Comparison of ENCODE assay signal across 15 cellular contexts in genomic region chr5:57696906-57697590, GRCh38.
DNase-seq lines count a peak whose midpoint lies in the region; ATAC-seq and TF ChIP-seq lines count a peak whose summit lies in the region.
"Had no signal": no experiment of that assay in that cellular context is flagged by ENCODE, and none has a peak within 500 bp of the region (broad histone marks: within the 10 kb centered on the region; RNA-seq: fewer than 3 reads in every experiment).

No MANE protein-coding gene starts in this region.

- H3K36me3 ChIP-seq in right atrium auricular region (no peaks in the 10 kb centered on the region), ovary (no peaks in the 10 kb centered on the region), aorta (ENCODE audit: control insufficient read depth in 1 of 2, insufficient read depth in 2 of 2, low read length in 1 of 2) (no peaks in the 10 kb centered on the region)
- H3K36me3 ChIP-seq: prostate gland had no signal

- H3K4me1 Mint-ChIP-seq in activated CD4-positive, alpha-beta T cell treated with anti-CD3 and anti-CD28 coated beads, Interleukin-2, amount 10 ng/mL, durations not matched to agents 24 days and 14 days = peaks cover 1% of the 10 kb centered on the region
- H3K4me1 Mint-ChIP-seq in HFFc6 (ENCODE audit: low read depth) = peaks cover 29% of the 10 kb centered on the region
- H3K4me1 Mint-ChIP-seq: CD8-positive, alpha-beta memory T cell had no signal

- no peak overlapping the region for H3K27ac Mint-ChIP-seq in activated CD4-positive, alpha-beta T cell treated with anti-CD3 and anti-CD28 coated beads, Interleukin-2, amount 10 ng/mL, durations not matched to agents 24 days and 14 days
- no peak overlapping the region for H3K27ac Mint-ChIP-seq in HFFc6
- H3K27ac Mint-ChIP-seq: activated T-cell treated with anti-CD3 and anti-CD28 coated beads, Interleukin-2, amount 50 U/mL, for 24 hours; CD8-positive, alpha-beta memory T cell had no signal

- H3K9me3 Mint-ChIP-seq in activated CD4-positive, alpha-beta T cell treated with anti-CD3 and anti-CD28 coated beads, Interleukin-2, amount 10 ng/mL, durations not matched to agents 24 days and 14 days = no peaks in the 10 kb centered on the region
- H3K9me3 Mint-ChIP-seq in HFFc6 = no peaks in the 10 kb centered on the region
- H3K9me3 Mint-ChIP-seq: activated T-cell treated with anti-CD3 and anti-CD28 coated beads, Interleukin-2, amount 50 U/mL, for 24 hours; CD8-positive, alpha-beta memory T cell had no signal

- H3K9me3 ChIP-seq in right atrium auricular region (no peaks in the 10 kb centered on the region), ovary (no peaks in the 10 kb centered on the region), aorta (ENCODE audit: control insufficient read depth, low read length) (no peaks in the 10 kb centered on the region)
- H3K9me3 ChIP-seq: prostate gland had no signal

- TF ChIP-seq CTCF in right atrium auricular region (IDR thresholded peaks at IDR 0.05) (no peak), ovary (IDR thresholded peaks at IDR 0.05) (no peak), HFFc6 (IDR thresholded peaks at IDR 0.05) (no peak)

- peak; percentile 67 for ATAC-seq in aorta (ENCODE audit: low FRiP score)
- no peak for ATAC-seq in GM19463 (IDR thresholded peaks at IDR 0.05; ENCODE audit: unreplicated experiment)
- no peak for ATAC-seq in HG03469 (IDR thresholded peaks at IDR 0.05; ENCODE audit: unreplicated experiment)
- ATAC-seq: left lobe of liver; stimulated activated naive CD8-positive, alpha-beta T cell treated with anti-CD3 and anti-CD28 coated beads, Interleukin-15, Interleukin-2, amounts not matched to agents 100 U/mL and 50 U/mL, for 24 hours had no signal

- intact Hi-C loops in activated CD4-positive, alpha-beta T cell treated with anti-CD3 and anti-CD28 coated beads, Interleukin-2, amount 10 ng/mL, durations not matched to agents 24 days and 14 days (cut with micrococcal nuclease) = no loop called here
- intact Hi-C loops in ovary (cut with DNase I) = no loop called here
- intact Hi-C loops in aorta (cut with DNase I) = loop anchor here in 1 of 2 donors (5.0 kb wide), 1 partner anchor 40 kb away; no protein-coding TSS in a partner anchor

- 5 to 8% (median 7%) methylated on average over 4 of the region's 4 CpGs for WGBS in ovary, 3 donors
- WGBS in aorta, 2 donors = 3 to 7% methylated on average over 4 of the region's 4 CpGs

- peak overlapping the region; percentile 81 to 85 for H3K27ac ChIP-seq in right atrium auricular region
- peak overlapping the region; percentile 16 to 63 for H3K27ac ChIP-seq in ovary
- peak overlapping the region; percentile 43 to 57 for H3K27ac ChIP-seq in aorta (ENCODE audit: low read depth in 1 of 2, low read length in 2 of 2)

- no peak for TF ChIP-seq POLR2A in ovary (IDR thresholded peaks at IDR 0.05)

- TF ChIP-seq EP300 in ovary (IDR thresholded peaks at IDR 0.05) = no peak

- H3K4me3 Mint-ChIP-seq in activated CD4-positive, alpha-beta T cell treated with anti-CD3 and anti-CD28 coated beads, Interleukin-2, amount 10 ng/mL, durations not matched to agents 24 days and 14 days = no peak overlapping the region
- no peak overlapping the region for H3K4me3 Mint-ChIP-seq in HFFc6
- H3K4me3 Mint-ChIP-seq: activated T-cell treated with anti-CD3 and anti-CD28 coated beads, Interleukin-2, amount 50 U/mL, for 24 hours; CD8-positive, alpha-beta memory T cell had no signal

- H3K27me3 ChIP-seq in right atrium auricular region (no peaks in the 10 kb centered on the region), ovary (no peaks in the 10 kb centered on the region), aorta (ENCODE audit: control insufficient read depth in 1 of 2, insufficient read depth in 2 of 2, low read length in 1 of 2) (no peaks in the 10 kb centered on the region)

- H3K27me3 Mint-ChIP-seq in activated CD4-positive, alpha-beta T cell treated with anti-CD3 and anti-CD28 coated beads, Interleukin-2, amount 10 ng/mL, durations not matched to agents 24 days and 14 days = peaks cover 2% of the 10 kb centered on the region
- no peaks in the 10 kb centered on the region; the same call in 1 of the 2 replicates for H3K27me3 Mint-ChIP-seq in HFFc6 (ENCODE audit: insufficient read depth)
- H3K27me3 Mint-ChIP-seq: activated T-cell treated with anti-CD3 and anti-CD28 coated beads, Interleukin-2, amount 50 U/mL, for 24 hours; CD8-positive, alpha-beta memory T cell had no signal

- peak; percentile 21 for DNase-seq in activated CD4-positive, alpha-beta T cell treated with anti-CD3 and anti-CD28 coated beads, Interleukin-2, amount 10 ng/mL, durations not matched to agents 24 days and 14 days
- DNase-seq in activated CD4-positive, alpha-beta T cell treated with anti-CD3 and anti-CD28 coated beads for 1 hour = no peak
- DNase-seq in right atrium auricular region (ENCODE audit: low spot score) (no peak), ovary (peak in 3 of 5 donors; percentile 24 to 39 (median 31)), aorta (no peak), HFFc6 (no peak)
- DNase-seq: 8988T; activated T-cell treated with anti-CD3 and anti-CD28 coated beads, Interleukin-2, amount 50 U/mL, for 24 hours; CD8-positive, alpha-beta memory T cell; NCI-H2029 treated with DMSO at 0.1 percent for 48 hours; stimulated activated naive CD8-positive, alpha-beta T cell treated with anti-CD3 and anti-CD28 coated beads, Interleukin-15, Interleukin-2, amounts not matched to agents 100 U/mL and 50 U/mL, for 24 hours had no signal

- H3K4me3 ChIP-seq in right atrium auricular region (no peak overlapping the region), ovary (no peak overlapping the region), aorta (ENCODE audit: low read length in 2 of 2) (no peak overlapping the region)
- H3K4me3 ChIP-seq: prostate gland had no signal

- no peaks in the 10 kb centered on the region for H3K36me3 Mint-ChIP-seq in activated CD4-positive, alpha-beta T cell treated with anti-CD3 and anti-CD28 coated beads, Interleukin-2, amount 10 ng/mL, durations not matched to agents 24 days and 14 days (ENCODE audit: low read depth)
- H3K36me3 Mint-ChIP-seq in HFFc6 (ENCODE audit: low read depth) = no peaks in the 10 kb centered on the region
- H3K36me3 Mint-ChIP-seq: CD8-positive, alpha-beta memory T cell had no signal

- H3K4me1 ChIP-seq in right atrium auricular region = peaks cover 0 to 67% of the 10 kb centered on the region in 2 donors
- H3K4me1 ChIP-seq in ovary (ENCODE audit: insufficient read depth) = peaks cover 23% of the 10 kb centered on the region
- peaks cover 5 to 6% of the 10 kb centered on the region in 2 donors for H3K4me1 ChIP-seq in aorta (ENCODE audit: control insufficient read depth in 1 of 2, insufficient read depth in 2 of 2, low read length in 2 of 2)
- H3K4me1 ChIP-seq: prostate gland had no signal

Comparison
In these comparisons a context has a peak if more than half of its experiments do, and no peak if none do; other contexts are left out.
1. DNase-seq: peak in activated CD4-positive, alpha-beta T cell treated with anti-CD3 and anti-CD28 coated beads, Interleukin-2, amount 10 ng/mL, durations not matched to agents 24 days and 14 days (single experiment) and ovary (3 of 5); none in activated CD4-positive, alpha-beta T cell treated with anti-CD3 and anti-CD28 coated beads for 1 hour (single experiment), right atrium auricular region (single experiment), aorta (0 of 2) and HFFc6 (single experiment).
2. Peak in every context shown above with its lines, with median percentiles within 50 percentile points of each other: H3K27ac ChIP-seq.